1 cellular context compared by ENCODE assay signal in the genomic region with DNA sequence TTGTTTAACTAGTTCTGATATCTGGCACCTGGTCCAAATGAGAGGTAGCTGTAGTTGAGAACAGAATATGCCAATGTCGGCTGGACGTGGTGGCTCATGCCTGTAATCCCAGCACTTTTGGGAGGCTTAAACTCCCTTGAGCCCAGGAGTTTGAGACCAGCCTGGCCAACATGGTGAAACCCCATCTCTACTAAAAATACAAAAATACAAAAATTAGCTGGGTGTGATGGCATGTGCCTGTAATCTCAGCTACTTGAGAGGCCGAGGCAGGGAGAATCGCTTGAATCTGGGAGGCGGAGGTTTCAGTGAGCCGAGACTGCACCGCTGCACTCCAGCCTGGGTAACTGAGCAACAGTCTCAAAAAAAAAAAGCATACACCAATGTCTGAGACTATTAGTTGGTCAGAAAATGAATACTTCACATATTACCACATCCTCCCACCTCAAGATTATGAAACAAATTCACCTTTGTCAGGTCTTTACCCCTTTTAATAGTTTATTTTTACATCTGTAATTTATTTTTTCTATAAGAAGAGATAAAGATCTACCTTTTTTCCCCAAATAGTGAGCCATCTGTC.
TF ChIP-seq lines count a peak whose summit lies in the region.

No MANE protein-coding gene starts in this region.

TF ChIP-seq in H1, 55 proteins besides CTCF, POLR2A, EP300 and RAD21:
- no peak for TF ChIP-seq SAP30 (IDR thresholded peaks at IDR 0.05; ENCODE audit: insufficient read depth, insufficient replicate concordance, low read length)
- TF ChIP-seq RBBP5 (IDR thresholded peaks at IDR 0.05; ENCODE audit: borderline replicate concordance, low read depth, low read length): no peak
- no peak for TF ChIP-seq NRF1 (IDR thresholded peaks at IDR 0.05; ENCODE audit: low read depth, low read length)
- no peak for TF ChIP-seq CHD1 (IDR thresholded peaks at IDR 0.05; ENCODE audit: low read depth, low read length)
- no peak for TF ChIP-seq RNF2 (IDR thresholded peaks at IDR 0.05; ENCODE audit: borderline replicate concordance, low read depth, low read length, missing control alignments, poor library complexity, severe bottlenecking)
- no peak for TF ChIP-seq EGR1 (IDR thresholded peaks at IDR 0.05; ENCODE audit: borderline replicate concordance, low read depth, low read length)
- TF ChIP-seq POU5F1 (IDR thresholded peaks at IDR 0.05; ENCODE audit: low read depth, low read length): no peak
- no peak for TF ChIP-seq CBX5 (IDR thresholded peaks at IDR 0.05; ENCODE audit: low read depth, low read length)
- TF ChIP-seq, protein P1, sequence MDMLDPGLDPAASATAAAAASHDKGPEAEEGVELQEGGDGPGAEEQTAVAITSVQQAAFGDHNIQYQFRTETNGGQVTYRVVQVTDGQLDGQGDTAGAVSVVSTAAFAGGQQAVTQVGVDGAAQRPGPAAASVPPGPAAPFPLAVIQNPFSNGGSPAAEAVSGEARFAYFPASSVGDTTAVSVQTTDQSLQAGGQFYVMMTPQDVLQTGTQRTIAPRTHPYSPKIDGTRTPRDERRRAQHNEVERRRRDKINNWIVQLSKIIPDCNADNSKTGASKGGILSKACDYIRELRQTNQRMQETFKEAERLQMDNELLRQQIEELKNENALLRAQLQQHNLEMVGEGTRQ (IDR thresholded peaks at IDR 0.05; ENCODE audit: low read length): no peak
- TF ChIP-seq ZNF274 (IDR thresholded peaks at IDR 0.05; ENCODE audit: borderline replicate concordance, extremely low read depth, low read length): no peak
- TF ChIP-seq PHF8 (conservative IDR thresholded peaks at IDR 0.05; ENCODE audit: low read depth, low read length): no peak
- TF ChIP-seq SRF (IDR thresholded peaks at IDR 0.05; ENCODE audit: low read depth, low read length): no peak
- no peak for TF ChIP-seq HDAC2 (IDR thresholded peaks at IDR 0.05; ENCODE audit: borderline replicate concordance in 1 of 2, low read depth in 2 of 2, low read length in 2 of 2)
- no peak for TF ChIP-seq BCL11A (IDR thresholded peaks at IDR 0.05; ENCODE audit: low read depth in 2 of 2, low read length in 2 of 2)
- TF ChIP-seq SP4 (IDR thresholded peaks at IDR 0.05; ENCODE audit: low read length): no peak
- no peak for TF ChIP-seq SIN3A (conservative IDR thresholded peaks at IDR 0.05 in 1 of 2, IDR thresholded peaks at IDR 0.05 in 1 of 2; ENCODE audit: low read depth in 1 of 2, low read length in 2 of 2)
- no peak for TF ChIP-seq EZH2 (IDR thresholded peaks at IDR 0.05; ENCODE audit: low read depth, low read length, severe bottlenecking)
